Comparison of ENCODE assay signal across 1 cellular context in the genomic region with DNA sequence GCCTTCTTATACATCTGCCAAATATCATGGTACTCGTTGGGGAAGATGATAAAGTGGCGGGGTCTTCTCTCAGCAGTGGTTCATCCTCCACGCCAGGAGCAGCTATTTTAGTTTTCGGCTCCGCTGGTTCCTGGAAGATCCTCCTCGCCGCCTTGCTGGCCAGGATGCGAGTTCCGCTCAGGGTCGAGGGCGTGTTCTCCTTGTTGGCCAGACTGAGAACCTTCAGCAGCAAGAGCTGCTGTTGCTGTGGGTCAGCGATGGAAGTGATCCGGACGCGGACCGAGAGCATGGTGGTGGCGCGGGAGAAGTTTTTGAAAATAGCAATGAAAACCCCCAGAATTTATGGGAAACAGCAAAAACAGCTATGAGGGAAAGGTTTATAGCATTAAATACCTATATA.
TF ChIP-seq lines count a peak whose summit lies in the region.

No MANE protein-coding gene starts in this region.

TF ChIP-seq in GM23338, 12 proteins besides CTCF, POLR2A, EP300 and RAD21:
- TF ChIP-seq ZNF462 (CRISPR knock-in tag; IDR thresholded peaks at IDR 0.05) = no peak
- no peak for TF ChIP-seq ZNF114 (CRISPR knock-in tag; IDR thresholded peaks at IDR 0.05)
- TF ChIP-seq EZH2phosphoT487 (IDR thresholded peaks at IDR 0.05; ENCODE audit: unreplicated experiment) = no peak
- no peak for TF ChIP-seq ZNF331 (CRISPR knock-in tag; IDR thresholded peaks at IDR 0.05; ENCODE audit: low read depth)
- no peak for TF ChIP-seq JUNB (IDR thresholded peaks at IDR 0.05; ENCODE audit: unreplicated experiment)
- no peak for TF ChIP-seq ETS1 (IDR thresholded peaks at IDR 0.05)
- TF ChIP-seq EZH2 (IDR thresholded peaks at IDR 0.05; ENCODE audit: low read depth, unreplicated experiment) = no peak
- no peak for TF ChIP-seq STAT1 (IDR thresholded peaks at IDR 0.05; ENCODE audit: unreplicated experiment)
- no peak for TF ChIP-seq CREB1 (CRISPR knock-in tag; IDR thresholded peaks at IDR 0.05; ENCODE audit: low read depth)
- TF ChIP-seq NANOG (IDR thresholded peaks at IDR 0.05; ENCODE audit: borderline replicate concordance) = no peak
